Comparison of ENCODE assay signal across 2 cellular contexts in genomic region chr12:111846016-111846415, GRCh38.
TF ChIP-seq lines count a peak whose summit lies in the region.

No MANE protein-coding gene starts in this region.

TF ChIP-seq in HCT116, 20 proteins besides CTCF, POLR2A, EP300 and RAD21 (continued from another document):
- TF ChIP-seq, protein P1, sequence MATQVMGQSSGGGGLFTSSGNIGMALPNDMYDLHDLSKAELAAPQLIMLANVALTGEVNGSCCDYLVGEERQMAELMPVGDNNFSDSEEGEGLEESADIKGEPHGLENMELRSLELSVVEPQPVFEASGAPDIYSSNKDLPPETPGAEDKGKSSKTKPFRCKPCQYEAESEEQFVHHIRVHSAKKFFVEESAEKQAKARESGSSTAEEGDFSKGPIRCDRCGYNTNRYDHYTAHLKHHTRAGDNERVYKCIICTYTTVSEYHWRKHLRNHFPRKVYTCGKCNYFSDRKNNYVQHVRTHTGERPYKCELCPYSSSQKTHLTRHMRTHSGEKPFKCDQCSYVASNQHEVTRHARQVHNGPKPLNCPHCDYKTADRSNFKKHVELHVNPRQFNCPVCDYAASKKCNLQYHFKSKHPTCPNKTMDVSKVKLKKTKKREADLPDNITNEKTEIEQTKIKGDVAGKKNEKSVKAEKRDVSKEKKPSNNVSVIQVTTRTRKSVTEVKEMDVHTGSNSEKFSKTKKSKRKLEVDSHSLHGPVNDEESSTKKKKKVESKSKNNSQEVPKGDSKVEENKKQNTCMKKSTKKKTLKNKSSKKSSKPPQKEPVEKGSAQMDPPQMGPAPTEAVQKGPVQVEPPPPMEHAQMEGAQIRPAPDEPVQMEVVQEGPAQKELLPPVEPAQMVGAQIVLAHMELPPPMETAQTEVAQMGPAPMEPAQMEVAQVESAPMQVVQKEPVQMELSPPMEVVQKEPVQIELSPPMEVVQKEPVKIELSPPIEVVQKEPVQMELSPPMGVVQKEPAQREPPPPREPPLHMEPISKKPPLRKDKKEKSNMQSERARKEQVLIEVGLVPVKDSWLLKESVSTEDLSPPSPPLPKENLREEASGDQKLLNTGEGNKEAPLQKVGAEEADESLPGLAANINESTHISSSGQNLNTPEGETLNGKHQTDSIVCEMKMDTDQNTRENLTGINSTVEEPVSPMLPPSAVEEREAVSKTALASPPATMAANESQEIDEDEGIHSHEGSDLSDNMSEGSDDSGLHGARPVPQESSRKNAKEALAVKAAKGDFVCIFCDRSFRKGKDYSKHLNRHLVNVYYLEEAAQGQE (IDR thresholded peaks at IDR 0.05; ENCODE audit: low read depth): no peak
- TF ChIP-seq EZH2phosphoT487 (IDR thresholded peaks at IDR 0.05; ENCODE audit: borderline replicate concordance): no peak
- TF ChIP-seq CBX3 (IDR thresholded peaks at IDR 0.05; ENCODE audit: low read depth): no peak
- no peak for TF ChIP-seq SP1 (IDR thresholded peaks at IDR 0.05; ENCODE audit: low read depth)
- no peak for TF ChIP-seq MAX (IDR thresholded peaks at IDR 0.05)
- TF ChIP-seq YY1 (IDR thresholded peaks at IDR 0.05; ENCODE audit: extremely low read depth, insufficient replicate concordance, low read depth, low read length): no peak
- no peak for TF ChIP-seq JUND (IDR thresholded peaks at IDR 0.05)
- TF ChIP-seq, protein P2, sequence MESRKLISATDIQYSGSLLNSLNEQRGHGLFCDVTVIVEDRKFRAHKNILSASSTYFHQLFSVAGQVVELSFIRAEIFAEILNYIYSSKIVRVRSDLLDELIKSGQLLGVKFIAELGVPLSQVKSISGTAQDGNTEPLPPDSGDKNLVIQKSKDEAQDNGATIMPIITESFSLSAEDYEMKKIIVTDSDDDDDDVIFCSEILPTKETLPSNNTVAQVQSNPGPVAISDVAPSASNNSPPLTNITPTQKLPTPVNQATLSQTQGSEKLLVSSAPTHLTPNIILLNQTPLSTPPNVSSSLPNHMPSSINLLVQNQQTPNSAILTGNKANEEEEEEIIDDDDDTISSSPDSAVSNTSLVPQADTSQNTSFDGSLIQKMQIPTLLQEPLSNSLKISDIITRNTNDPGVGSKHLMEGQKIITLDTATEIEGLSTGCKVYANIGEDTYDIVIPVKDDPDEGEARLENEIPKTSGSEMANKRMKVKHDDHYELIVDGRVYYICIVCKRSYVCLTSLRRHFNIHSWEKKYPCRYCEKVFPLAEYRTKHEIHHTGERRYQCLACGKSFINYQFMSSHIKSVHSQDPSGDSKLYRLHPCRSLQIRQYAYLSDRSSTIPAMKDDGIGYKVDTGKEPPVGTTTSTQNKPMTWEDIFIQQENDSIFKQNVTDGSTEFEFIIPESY (IDR thresholded peaks at IDR 0.05; ENCODE audit: extremely low read depth, insufficient replicate concordance, low read length): no peak
- TF ChIP-seq FOSL1 (IDR thresholded peaks at IDR 0.05; ENCODE audit: low read depth): no peak
- TF ChIP-seq ZFX (IDR thresholded peaks at IDR 0.05): no peak
- TF ChIP-seq SIN3A (IDR thresholded peaks at IDR 0.05; ENCODE audit: low read depth): no peak
- no peak for TF ChIP-seq TCF7L2 (IDR thresholded peaks at IDR 0.05; ENCODE audit: borderline replicate concordance, extremely low read depth, insufficient read depth, insufficient read length)
- no peak for TF ChIP-seq ZNF274 (IDR thresholded peaks at IDR 0.05; ENCODE audit: low read depth, low read length)
- no peak for TF ChIP-seq SRF (IDR thresholded peaks at IDR 0.05; ENCODE audit: low read depth)
- TF ChIP-seq CEBPB (IDR thresholded peaks at IDR 0.05; ENCODE audit: low read depth): no peak
TF ChIP-seq in HCT116: peak in this region for 0.

TF ChIP-seq in SK-N-SH treated with all-trans-retinoic acid at 6 μM for 48 hours, 23 proteins besides CTCF, POLR2A, EP300 and RAD21 (continued from another document):
- TF ChIP-seq, protein P3, sequence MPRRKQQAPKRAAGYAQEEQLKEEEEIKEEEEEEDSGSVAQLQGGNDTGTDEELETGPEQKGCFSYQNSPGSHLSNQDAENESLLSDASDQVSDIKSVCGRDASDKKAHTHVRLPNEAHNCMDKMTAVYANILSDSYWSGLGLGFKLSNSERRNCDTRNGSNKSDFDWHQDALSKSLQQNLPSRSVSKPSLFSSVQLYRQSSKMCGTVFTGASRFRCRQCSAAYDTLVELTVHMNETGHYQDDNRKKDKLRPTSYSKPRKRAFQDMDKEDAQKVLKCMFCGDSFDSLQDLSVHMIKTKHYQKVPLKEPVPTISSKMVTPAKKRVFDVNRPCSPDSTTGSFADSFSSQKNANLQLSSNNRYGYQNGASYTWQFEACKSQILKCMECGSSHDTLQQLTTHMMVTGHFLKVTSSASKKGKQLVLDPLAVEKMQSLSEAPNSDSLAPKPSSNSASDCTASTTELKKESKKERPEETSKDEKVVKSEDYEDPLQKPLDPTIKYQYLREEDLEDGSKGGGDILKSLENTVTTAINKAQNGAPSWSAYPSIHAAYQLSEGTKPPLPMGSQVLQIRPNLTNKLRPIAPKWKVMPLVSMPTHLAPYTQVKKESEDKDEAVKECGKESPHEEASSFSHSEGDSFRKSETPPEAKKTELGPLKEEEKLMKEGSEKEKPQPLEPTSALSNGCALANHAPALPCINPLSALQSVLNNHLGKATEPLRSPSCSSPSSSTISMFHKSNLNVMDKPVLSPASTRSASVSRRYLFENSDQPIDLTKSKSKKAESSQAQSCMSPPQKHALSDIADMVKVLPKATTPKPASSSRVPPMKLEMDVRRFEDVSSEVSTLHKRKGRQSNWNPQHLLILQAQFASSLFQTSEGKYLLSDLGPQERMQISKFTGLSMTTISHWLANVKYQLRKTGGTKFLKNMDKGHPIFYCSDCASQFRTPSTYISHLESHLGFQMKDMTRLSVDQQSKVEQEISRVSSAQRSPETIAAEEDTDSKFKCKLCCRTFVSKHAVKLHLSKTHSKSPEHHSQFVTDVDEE (CRISPR knock-in tag; IDR thresholded peaks at IDR 0.05): no peak
- TF ChIP-seq PPARA (CRISPR knock-in tag; IDR thresholded peaks at IDR 0.05; ENCODE audit: borderline replicate concordance) (no peak), CSDC2 (CRISPR knock-in tag; IDR thresholded peaks at IDR 0.05) (no peak), ZNF70 (CRISPR knock-in tag; IDR thresholded peaks at IDR 0.05) (no peak), ARNTL (CRISPR knock-in tag; IDR thresholded peaks at IDR 0.05; ENCODE audit: borderline replicate concordance, low read depth) (no peak), SNAI2 (CRISPR knock-in tag; IDR thresholded peaks at IDR 0.05) (no peak), ZNF565 (CRISPR knock-in tag; conservative IDR thresholded peaks at IDR 0.05; ENCODE audit: low read depth) (no peak), ESRRG (CRISPR knock-in tag; IDR thresholded peaks at IDR 0.05) (no peak), ISL1 (CRISPR knock-in tag; IDR thresholded peaks at IDR 0.05) (no peak), CSRNP3 (CRISPR knock-in tag; IDR thresholded peaks at IDR 0.05) (no peak), GLIS3 (CRISPR knock-in tag; IDR thresholded peaks at IDR 0.05) (no peak), ZNF8 (CRISPR knock-in tag; IDR thresholded peaks at IDR 0.05) (no peak), ZFP3 (CRISPR knock-in tag; IDR thresholded peaks at IDR 0.05) (no peak)
- TF ChIP-seq, protein P4, sequence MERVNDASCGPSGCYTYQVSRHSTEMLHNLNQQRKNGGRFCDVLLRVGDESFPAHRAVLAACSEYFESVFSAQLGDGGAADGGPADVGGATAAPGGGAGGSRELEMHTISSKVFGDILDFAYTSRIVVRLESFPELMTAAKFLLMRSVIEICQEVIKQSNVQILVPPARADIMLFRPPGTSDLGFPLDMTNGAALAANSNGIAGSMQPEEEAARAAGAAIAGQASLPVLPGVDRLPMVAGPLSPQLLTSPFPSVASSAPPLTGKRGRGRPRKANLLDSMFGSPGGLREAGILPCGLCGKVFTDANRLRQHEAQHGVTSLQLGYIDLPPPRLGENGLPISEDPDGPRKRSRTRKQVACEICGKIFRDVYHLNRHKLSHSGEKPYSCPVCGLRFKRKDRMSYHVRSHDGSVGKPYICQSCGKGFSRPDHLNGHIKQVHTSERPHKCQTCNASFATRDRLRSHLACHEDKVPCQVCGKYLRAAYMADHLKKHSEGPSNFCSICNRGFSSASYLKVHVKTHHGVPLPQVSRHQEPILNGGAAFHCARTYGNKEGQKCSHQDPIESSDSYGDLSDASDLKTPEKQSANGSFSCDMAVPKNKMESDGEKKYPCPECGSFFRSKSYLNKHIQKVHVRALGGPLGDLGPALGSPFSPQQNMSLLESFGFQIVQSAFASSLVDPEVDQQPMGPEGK (CRISPR knock-in tag; IDR thresholded peaks at IDR 0.05; ENCODE audit: borderline replicate concordance): no peak
- TF ChIP-seq, protein P5, sequence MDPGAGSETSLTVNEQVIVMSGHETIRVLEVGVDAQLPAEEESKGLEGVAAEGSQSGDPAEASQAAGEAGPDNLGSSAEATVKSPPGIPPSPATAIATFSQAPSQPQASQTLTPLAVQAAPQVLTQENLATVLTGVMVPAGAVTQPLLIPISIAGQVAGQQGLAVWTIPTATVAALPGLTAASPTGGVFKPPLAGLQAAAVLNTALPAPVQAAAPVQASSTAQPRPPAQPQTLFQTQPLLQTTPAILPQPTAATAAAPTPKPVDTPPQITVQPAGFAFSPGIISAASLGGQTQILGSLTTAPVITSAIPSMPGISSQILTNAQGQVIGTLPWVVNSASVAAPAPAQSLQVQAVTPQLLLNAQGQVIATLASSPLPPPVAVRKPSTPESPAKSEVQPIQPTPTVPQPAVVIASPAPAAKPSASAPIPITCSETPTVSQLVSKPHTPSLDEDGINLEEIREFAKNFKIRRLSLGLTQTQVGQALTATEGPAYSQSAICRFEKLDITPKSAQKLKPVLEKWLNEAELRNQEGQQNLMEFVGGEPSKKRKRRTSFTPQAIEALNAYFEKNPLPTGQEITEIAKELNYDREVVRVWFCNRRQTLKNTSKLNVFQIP (CRISPR knock-in tag; IDR thresholded peaks at IDR 0.05; ENCODE audit: borderline replicate concordance, low read depth): no peak
